35 cellular contexts compared by ENCODE assay signal in the genomic region with DNA sequence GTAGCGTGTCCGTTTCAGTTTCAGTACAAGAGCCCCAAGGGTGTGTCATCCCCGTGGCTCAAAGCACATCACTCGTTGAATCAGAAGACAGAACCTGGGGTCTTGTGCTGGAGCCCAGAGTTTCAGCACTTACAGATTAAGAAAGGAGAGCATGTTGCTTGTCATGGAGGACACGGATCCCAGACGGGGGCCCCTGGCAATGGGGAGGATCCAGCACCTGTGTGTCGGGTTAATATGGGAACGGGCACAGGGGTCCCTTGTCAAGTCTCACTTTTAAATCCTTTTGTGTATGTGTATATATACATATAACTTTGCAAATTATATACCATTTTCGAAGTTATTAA. TPM values are rescaled to one million over a fixed set of nuclear protein-coding genes. Genes with fewer than 3 reads are reported as not detected.
DNase-seq lines count a peak whose midpoint lies in the region; ATAC-seq, FAIRE-seq and TF ChIP-seq lines count a peak whose summit lies in the region.
"Had no signal": no experiment of that assay in that cellular context is flagged by ENCODE, and none has a peak within 500 bp of the region (broad histone marks: within the 10 kb centered on the region; RNA-seq: fewer than 3 reads in every experiment).

No MANE protein-coding gene starts in this region.

- DNase-seq in H7: peak; percentile 12
- no peak for DNase-seq in astrocyte (ENCODE audit: low read depth)
- DNase-seq in epithelial cell of esophagus (ENCODE audit: low read depth): peak; percentile 36
- peak; percentile 37 for DNase-seq in sciatic nerve (ENCODE audit: low spot score)
- DNase-seq in activated T-cell treated with anti-CD3 and anti-CD28 coated beads, Interleukin-2, amount 50 U/mL, for 1 hour: no peak
- DNase-seq: activated CD4-positive, alpha-beta T cell treated with anti-CD3 and anti-CD28 coated beads, Interleukin-2, amount 50 U/mL, for 4 hours; activated naive CD4-positive, alpha-beta T cell treated with anti-CD3 and anti-CD28 coated beads for 36 hours; CD8-positive, alpha-beta T cell; cortex of kidney; foreskin fibroblast; H9; KG1; MM.1S; natural killer cell; NCI-H1417; NCI-H2029; NCI-H524 treated with DMSO at 0.1 percent for 48 hours; occipital lobe; PC-9; SK-N-SH; stimulated activated CD4-positive, alpha-beta T cell treated with anti-CD3 and anti-CD28 coated beads, Interleukin-1b, Interleukin-23, amount 100 ng/mL, for 48 hours; stimulated activated naive CD4-positive, alpha-beta T cell treated with Interleukin-2 at 50 U/mL for 16 hours; T-helper 17 cell had no signal

- FAIRE-seq in astrocyte (lab: Jason Lieb, UNC): no peak
- FAIRE-seq: GM12891, TTC549 had no signal

- H3K4me1 Mint-ChIP-seq in astrocyte (ENCODE audit: low read depth, unreplicated experiment): no peaks in the 10 kb centered on the region
- H3K4me1 Mint-ChIP-seq: B cell, H9, natural killer cell, T-helper 17 cell had no signal

- no peaks in the 10 kb centered on the region for H3K36me3 ChIP-seq in H7 (replicated peaks; ENCODE audit: control insufficient read depth, insufficient read depth, low read length)
- H3K36me3 ChIP-seq in astrocyte (ENCODE audit: insufficient read depth, low read length): peaks cover 32% of the 10 kb centered on the region
- H3K36me3 ChIP-seq: adrenal gland had no signal

- H3K4me3 Mint-ChIP-seq in astrocyte (ENCODE audit: unreplicated experiment): no peak overlapping the region
- H3K4me3 Mint-ChIP-seq: activated naive CD4-positive, alpha-beta T cell treated with anti-CD3 and anti-CD28 coated beads for 36 hours; B cell; CD8-positive, alpha-beta T cell; H9; natural killer cell; T-helper 17 cell had no signal

- H3K27ac Mint-ChIP-seq in astrocyte (ENCODE audit: unreplicated experiment): no peak overlapping the region
- H3K27ac Mint-ChIP-seq: activated naive CD4-positive, alpha-beta T cell treated with anti-CD3 and anti-CD28 coated beads for 36 hours; B cell; CD8-positive, alpha-beta T cell; natural killer cell; T-helper 17 cell had no signal

- peak overlapping the region; percentile 20 for H3K9ac ChIP-seq in astrocyte (ENCODE audit: low read length)
- H3K9ac ChIP-seq: SK-N-SH had no signal

- intact Hi-C loops in sciatic nerve (cut with DNase I): no loop called here

- peaks cover 11% of the 10 kb centered on the region for H4K20me1 ChIP-seq in astrocyte (ENCODE audit: insufficient read depth, low read length)

- H3K4me3 ChIP-seq in H7 (ENCODE audit: insufficient read depth, low read depth, low read length) (no peak overlapping the region), astrocyte (ENCODE audit: insufficient read depth, low read depth, low read length) (no peak overlapping the region), epithelial cell of esophagus (ENCODE audit: low read length) (no peak overlapping the region)
- H3K4me3 ChIP-seq: adrenal gland, heart left ventricle, PC-9, smooth muscle cell had no signal

- no peaks in the 10 kb centered on the region for H3K4me1 ChIP-seq in astrocyte (ENCODE audit: insufficient read depth, low read length)
- H3K4me1 ChIP-seq: adrenal gland had no signal

- ATAC-seq in sciatic nerve (no peak), GM18868 (IDR thresholded peaks at IDR 0.05; ENCODE audit: unreplicated experiment) (no peak), HG03039 (IDR thresholded peaks at IDR 0.05; ENCODE audit: unreplicated experiment) (no peak), GM21447 (IDR thresholded peaks at IDR 0.05; ENCODE audit: unreplicated experiment) (no peak)
- ATAC-seq: activated CD4-positive, CD25-positive, alpha-beta regulatory T cell treated with anti-CD3 and anti-CD28 coated beads, Interleukin-2, amount 50 U/mL, for 24 hours; CD8-positive, alpha-beta T cell; esophagus mucosa; heart left ventricle; natural killer cell; T-helper 17 cell had no signal

- H3K27me3 ChIP-seq in H7 (ENCODE audit: control insufficient read depth, insufficient read depth, low read length): no peaks in the 10 kb centered on the region
- H3K27me3 ChIP-seq in astrocyte (ENCODE audit: insufficient read depth, low read length): no peaks in the 10 kb centered on the region
- H3K27me3 ChIP-seq: adrenal gland, heart left ventricle had no signal

- no peaks in the 10 kb centered on the region for H3K79me2 ChIP-seq in astrocyte (ENCODE audit: insufficient read depth, low read length)

- H3K9me3 Mint-ChIP-seq in astrocyte (ENCODE audit: unreplicated experiment): peaks cover 10% of the 10 kb centered on the region
- H3K9me3 Mint-ChIP-seq: CD8-positive, alpha-beta T cell had no signal

- no peaks in the 10 kb centered on the region for H3K27me3 Mint-ChIP-seq in astrocyte (ENCODE audit: low read depth, unreplicated experiment)

- H2AFZ ChIP-seq in astrocyte (ENCODE audit: low read depth, low read length): no peak overlapping the region
- H2AFZ ChIP-seq: PC-9 had no signal

- peaks cover 68% of the 10 kb centered on the region for H3K36me3 Mint-ChIP-seq in astrocyte (ENCODE audit: low read depth, unreplicated experiment)
- H3K36me3 Mint-ChIP-seq: CD8-positive, alpha-beta T cell; natural killer cell had no signal

- no peak overlapping the region for H3K27ac ChIP-seq in astrocyte (ENCODE audit: low read depth, low read length)
- H3K27ac ChIP-seq: adrenal gland, HL-60, PC-9 had no signal

- H3K4me2 ChIP-seq in astrocyte (ENCODE audit: low read length): peak overlapping the region; percentile 60
- H3K4me2 ChIP-seq: PC-9, SK-N-SH, smooth muscle cell had no signal

- peaks cover 7% of the 10 kb centered on the region for H3K9me3 ChIP-seq in astrocyte (ENCODE audit: insufficient read depth, low read depth, low read length)
- H3K9me3 ChIP-seq: adrenal gland, heart left ventricle, SK-N-SH had no signal

- TF ChIP-seq CTCF in astrocyte (IDR thresholded peaks at IDR 0.05; ENCODE audit: insufficient read depth, low read depth, low read length) (no peak), epithelial cell of esophagus (IDR thresholded peaks at IDR 0.05; ENCODE audit: insufficient read depth, low read depth, low read length, missing control alignments) (no peak)

RNA-seq across cellular contexts. Expression of a gene that starts 23.4 kb away (rescaled TPM):
- total RNA-seq in H7 (2014; rRNA removed; shearing (Covaris generic)): 12.7 and 13.3 TPM in 2 replicates
- total RNA-seq in astrocyte (135 and 260 TPM in 2 replicates), sciatic nerve (104 TPM)
- total RNA-seq: activated naive CD4-positive, alpha-beta T cell treated with anti-CD3 and anti-CD28 coated beads for 36 hours; B cell; CD8-positive, alpha-beta T cell; natural killer cell; PC-9; T-helper 17 cell had no signal

Comparison
In these comparisons a context has a peak if more than half of its experiments do, and no peak if none do; other contexts are left out.
1. DNase-seq: peak in H7 (single experiment), epithelial cell of esophagus (single experiment) and sciatic nerve (single experiment); none in astrocyte (single experiment) and activated T-cell treated with anti-CD3 and anti-CD28 coated beads, Interleukin-2, amount 50 U/mL, for 1 hour (single experiment).